1 cellular context compared by ENCODE assay signal in genomic region chr6:108549741-108550140, GRCh38.
TF ChIP-seq lines count a peak whose summit lies in the region.

No MANE protein-coding gene starts in this region.

TF ChIP-seq in GM12891, 5 proteins besides CTCF, POLR2A, EP300 and RAD21:
- TF ChIP-seq TAF1 (IDR thresholded peaks at IDR 0.05; ENCODE audit: low read depth, low read length): no peak
- no peak for TF ChIP-seq POU2F2 (IDR thresholded peaks at IDR 0.05; ENCODE audit: low read depth, low read length)
- no peak for TF ChIP-seq PAX5 (IDR thresholded peaks at IDR 0.05; ENCODE audit: insufficient read depth, low read length, severe bottlenecking)
- no peak for TF ChIP-seq SPI1 (IDR thresholded peaks at IDR 0.05; ENCODE audit: low read depth, low read length)
- TF ChIP-seq POLR2AphosphoS5 (IDR thresholded peaks at IDR 0.05; ENCODE audit: low read depth, low read length): no peak
